ENCODE assay signal across 8 cellular contexts in genomic region chr1:151189638-151190445, GRCh38. TPM values are rescaled to one million over a fixed set of nuclear protein-coding genes. Genes with fewer than 3 reads are reported as not detected.
A peak's percentile ranks its signal among the peaks of the same experiment; 100 is the strongest.
DNase-seq lines count a peak whose midpoint lies in the region; ATAC-seq and TF ChIP-seq lines count a peak whose summit lies in the region.

A gene with protein sequence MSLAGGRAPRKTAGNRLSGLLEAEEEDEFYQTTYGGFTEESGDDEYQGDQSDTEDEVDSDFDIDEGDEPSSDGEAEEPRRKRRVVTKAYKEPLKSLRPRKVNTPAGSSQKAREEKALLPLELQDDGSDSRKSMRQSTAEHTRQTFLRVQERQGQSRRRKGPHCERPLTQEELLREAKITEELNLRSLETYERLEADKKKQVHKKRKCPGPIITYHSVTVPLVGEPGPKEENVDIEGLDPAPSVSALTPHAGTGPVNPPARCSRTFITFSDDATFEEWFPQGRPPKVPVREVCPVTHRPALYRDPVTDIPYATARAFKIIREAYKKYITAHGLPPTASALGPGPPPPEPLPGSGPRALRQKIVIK (minus strand): TSS chr1:151190197. CDS start chr1:151190121, 76 bp downstream.

- intact Hi-C loops in activated CD4-positive, alpha-beta T cell treated with anti-CD3 and anti-CD28 coated beads, Interleukin-2, amount 10 ng/mL, durations not matched to agents 24 days and 14 days (cut with micrococcal nuclease) = loop anchor here (1.0 kb wide), 4 partner anchors 8 to 91 kb away; partner anchors contain the start of genes PIP5K1A, PSMD4 and SCNM1
- intact Hi-C loops in colonic mucosa (cut with DNase I) = no loop called here

- H3K9me3 Mint-ChIP-seq in activated CD4-positive, alpha-beta T cell treated with anti-CD3 and anti-CD28 coated beads, Interleukin-2, amount 10 ng/mL, durations not matched to agents 24 days and 14 days = no peaks in the 10 kb centered on the region

- H3K4me3 Mint-ChIP-seq in activated CD4-positive, alpha-beta T cell treated with anti-CD3 and anti-CD28 coated beads, Interleukin-2, amount 10 ng/mL, durations not matched to agents 24 days and 14 days = peak within 1 kb of the TSS; percentile 97

- H3K27ac ChIP-seq in colonic mucosa = peak within 1 kb of the TSS; percentile 80

- peaks cover 6% of the 10 kb centered on the region for H3K27me3 Mint-ChIP-seq in activated CD4-positive, alpha-beta T cell treated with anti-CD3 and anti-CD28 coated beads, Interleukin-2, amount 10 ng/mL, durations not matched to agents 24 days and 14 days

- peaks cover 3% of the 10 kb centered on the region for H3K4me1 ChIP-seq in colonic mucosa

- peak within 1 kb of the TSS; percentile 72 to 91 for H3K9ac ChIP-seq in colonic mucosa (ENCODE audit: low read depth in 2 of 2, low read length in 2 of 2)

- H3K4me3 ChIP-seq in BJ (ENCODE audit: low read depth, low read length) (peak within 1 kb of the TSS; percentile 81), colonic mucosa (peak within 1 kb of the TSS; percentile 72)

- H3K27ac Mint-ChIP-seq in activated CD4-positive, alpha-beta T cell treated with anti-CD3 and anti-CD28 coated beads, Interleukin-2, amount 10 ng/mL, durations not matched to agents 24 days and 14 days = peak within 1 kb of the TSS; percentile 93

- CTCF ChIA-PET in BJ (lab: Yijun Ruan, JAX) = interaction anchor here (0.6 to 2.1 kb wide), 4 partner anchors 10 to 149 kb away, joined by 3 to 8 read pairs (median 4); no protein-coding TSS in a partner anchor

- H3K36me3 ChIP-seq in BJ (ENCODE audit: control insufficient read depth, insufficient read depth, low read length) (peaks cover 2% of the 10 kb centered on the region; the same call in 1 of the 2 replicates), colonic mucosa (peaks cover 7% of the 10 kb centered on the region)

- no peaks in the 10 kb centered on the region for H3K27me3 ChIP-seq in BJ (ENCODE audit: control insufficient read depth, insufficient read depth, low read length)
- H3K27me3 ChIP-seq in colonic mucosa = no peaks in the 10 kb centered on the region

- H3K4me1 Mint-ChIP-seq in activated CD4-positive, alpha-beta T cell treated with anti-CD3 and anti-CD28 coated beads, Interleukin-2, amount 10 ng/mL, durations not matched to agents 24 days and 14 days = peaks cover 26% of the 10 kb centered on the region

- POLR2A ChIA-PET in BJ (lab: Charles Lee) = interaction anchor here (0.6 to 1.0 kb wide), 4 partner anchors 10 to 133 kb away, joined by 3 to 8 read pairs (median 3); partner anchors contain the start of genes LYSMD1 and SCNM1

- peaks cover 21% of the 10 kb centered on the region for H3K36me3 Mint-ChIP-seq in activated CD4-positive, alpha-beta T cell treated with anti-CD3 and anti-CD28 coated beads, Interleukin-2, amount 10 ng/mL, durations not matched to agents 24 days and 14 days (ENCODE audit: low read depth)

- ATAC-seq in GM19324 (IDR thresholded peaks at IDR 0.05; ENCODE audit: low FRiP score, unreplicated experiment) (peak; percentile 78), HG03460 (IDR thresholded peaks at IDR 0.05; ENCODE audit: unreplicated experiment) (peak; percentile 83)

- no peak for TF ChIP-seq CTCF in BJ (IDR thresholded peaks at IDR 0.05; ENCODE audit: insufficient read depth, low read depth, low read length)
- no peak for TF ChIP-seq CTCF in colonic mucosa (IDR thresholded peaks at IDR 0.05)

- no peaks in the 10 kb centered on the region for H3K9me3 ChIP-seq in colonic mucosa

- peak; percentile 57 for DNase-seq in BJ (ENCODE audit: low read depth)
- DNase-seq in NCI-H69 (lab: John Stamatoyannopoulos, UW) = peak; percentile 98
- DNase-seq in activated CD4-positive, alpha-beta T cell treated with anti-CD3 and anti-CD28 coated beads, Interleukin-2, amount 10 ng/mL, durations not matched to agents 24 days and 14 days = peak; percentile 96
- DNase-seq in colonic mucosa = peak; percentile 92
- DNase-seq in left kidney (ENCODE audit: low read depth, low spot score) = peak; percentile 98
- peak; percentile 86 for DNase-seq in stimulated activated CD4-positive, alpha-beta T cell treated with anti-CD3 and anti-CD28 coated beads, Interleukin-2, amount 100 ng/mL, for 24 hours

RNA-seq across cellular contexts. Expression of the gene that starts here (rescaled TPM):
- 60.4 and 71.0 TPM in 2 replicates for polyA plus RNA-seq in BJ (2011; rRNA removed)
- 20.4 and 34.6 TPM in 2 replicates for polyA minus RNA-seq in BJ (2011; rRNA and poly(A)+ RNA removed)
- 86.7 and 92.3 TPM in 2 replicates for total RNA-seq in activated CD4-positive, alpha-beta T cell treated with anti-CD3 and anti-CD28 coated beads, Interleukin-2, amount 10 ng/mL, durations not matched to agents 24 days and 14 days
- total RNA-seq in colonic mucosa = 10 to 100 TPM; 38.8 TPM

Comparison
In these comparisons a context has a peak if more than half of its experiments do, and no peak if none do; other contexts are left out.
1. Peak in every context shown above with its lines: DNase-seq, ATAC-seq, H3K4me3 ChIP-seq and H3K27ac ChIP-seq.